ENCODE assay signal across 10 cellular contexts in the genomic region with DNA sequence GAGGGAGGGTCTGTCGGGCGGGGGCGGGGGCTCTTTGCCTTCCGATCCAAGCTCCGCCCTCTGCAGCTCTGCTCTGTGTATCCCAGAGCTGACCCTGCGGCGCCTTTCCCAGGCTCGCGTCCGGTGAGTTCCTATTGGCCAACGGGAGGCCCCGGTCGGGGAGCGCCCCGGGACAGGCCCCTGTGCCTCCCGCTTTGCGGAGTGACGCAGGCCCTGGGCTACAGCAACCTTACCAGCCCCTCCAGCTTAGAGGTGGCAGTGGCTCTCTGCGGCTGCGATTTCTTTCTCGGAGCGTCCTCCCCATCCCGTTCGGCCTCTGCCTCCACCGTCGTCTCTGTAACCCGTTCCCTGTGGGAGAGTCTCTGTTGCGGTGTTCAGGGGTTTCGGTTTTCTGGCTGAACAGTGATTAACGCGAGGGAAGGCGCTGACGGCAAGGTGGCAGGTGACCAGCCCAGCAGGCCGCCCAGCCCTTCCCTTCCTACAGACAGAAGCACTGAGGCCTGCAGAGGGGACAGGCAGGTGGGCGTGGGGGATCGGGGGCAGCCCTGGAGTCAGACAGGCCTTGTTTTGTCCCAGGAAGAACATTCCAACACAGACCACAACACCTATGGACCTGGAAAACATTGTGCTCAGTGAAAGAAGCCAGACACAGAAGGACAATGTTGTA. TPM values are rescaled to one million over a fixed set of nuclear protein-coding genes. Genes with fewer than 3 reads are reported as not detected.
DNase-seq lines count a peak whose midpoint lies in the region; TF ChIP-seq lines count a peak whose summit lies in the region.
"Had no signal": no experiment of that assay in that cellular context is flagged by ENCODE, and none has a peak within 500 bp of the region (broad histone marks: within the 10 kb centered on the region; RNA-seq: fewer than 3 reads in every experiment).

No MANE protein-coding gene starts in this region.

- POLR2A ChIA-PET in activated CD4-positive, alpha-beta memory T cell treated with anti-CD3 and anti-CD28 coated beads for 36 hours (lab: Charles Lee), result no interaction called here

- H3K27me3 ChIP-seq in WERI-Rb-1 (ENCODE audit: insufficient read depth, low read depth, severe bottlenecking), result no peaks in the 10 kb centered on the region
- H3K27me3 ChIP-seq in neutrophil, result peaks cover 16% of the 10 kb centered on the region

- H3K27ac ChIP-seq in WERI-Rb-1 (peak overlapping the region; percentile 25), neutrophil (no peak overlapping the region)

- H3K36me3 Mint-ChIP-seq in glutamatergic neuron (ENCODE audit: unreplicated experiment), result no peaks in the 10 kb centered on the region
- H3K36me3 Mint-ChIP-seq in activated CD4-positive, alpha-beta memory T cell treated with anti-CD3 and anti-CD28 coated beads for 36 hours, result no peaks in the 10 kb centered on the region

- TF ChIP-seq CTCF in WERI-Rb-1 (IDR thresholded peaks at IDR 0.05; ENCODE audit: low read depth, low read length) (no peak), glutamatergic neuron (IDR thresholded peaks at IDR 0.05; ENCODE audit: partially characterized antibody, unreplicated experiment) (no peak), neutrophil (IDR thresholded peaks at IDR 0.05) (no peak)

- CTCF ChIA-PET in activated CD4-positive, alpha-beta memory T cell treated with anti-CD3 and anti-CD28 coated beads for 36 hours (lab: Charles Lee), result interaction anchor here (0.7 to 7.8 kb wide), 5 partner anchors 13 to 290 kb away, joined by 3 to 216 read pairs (median 5); no protein-coding TSS in a partner anchor

- no peaks in the 10 kb centered on the region for H3K9me3 Mint-ChIP-seq in glutamatergic neuron (ENCODE audit: unreplicated experiment)
- peaks cover 2% of the 10 kb centered on the region for H3K9me3 Mint-ChIP-seq in activated CD4-positive, alpha-beta memory T cell treated with anti-CD3 and anti-CD28 coated beads for 36 hours
- H3K9me3 Mint-ChIP-seq: stimulated activated naive CD8-positive, alpha-beta T cell treated with anti-CD3 and anti-CD28 coated beads, Interleukin-15, Interleukin-2, amounts not matched to agents 100 ng/mL and 50 ng/mL, for 24 hours had no signal

- H3K36me3 ChIP-seq in WERI-Rb-1, result no peaks in the 10 kb centered on the region
- no peaks in the 10 kb centered on the region for H3K36me3 ChIP-seq in neutrophil

- H3K9me3 ChIP-seq in WERI-Rb-1 (ENCODE audit: severe bottlenecking) (peaks cover 4% of the 10 kb centered on the region), neutrophil (no peaks in the 10 kb centered on the region)

- peaks cover 3% of the 10 kb centered on the region for H3K27me3 Mint-ChIP-seq in glutamatergic neuron (ENCODE audit: unreplicated experiment)
- H3K27me3 Mint-ChIP-seq in activated CD4-positive, alpha-beta memory T cell treated with anti-CD3 and anti-CD28 coated beads for 36 hours, result peaks cover 9% of the 10 kb centered on the region

- H3K4me1 Mint-ChIP-seq in glutamatergic neuron (ENCODE audit: low read depth, unreplicated experiment), result peaks cover 2% of the 10 kb centered on the region
- no peaks in the 10 kb centered on the region for H3K4me1 Mint-ChIP-seq in activated CD4-positive, alpha-beta memory T cell treated with anti-CD3 and anti-CD28 coated beads for 36 hours (ENCODE audit: low read depth)

- peak overlapping the region; percentile 53 for H3K4me3 ChIP-seq in WERI-Rb-1 (ENCODE audit: low read depth, low read length)
- H3K4me3 ChIP-seq in neutrophil (ENCODE audit: low read depth in 1 of 2, low read length in 1 of 2), result peak overlapping the region; percentile 35 to 60

- H3K4me3 Mint-ChIP-seq in glutamatergic neuron (ENCODE audit: unreplicated experiment), result peak overlapping the region; percentile 78
- no peak overlapping the region for H3K4me3 Mint-ChIP-seq in activated CD4-positive, alpha-beta memory T cell treated with anti-CD3 and anti-CD28 coated beads for 36 hours
- H3K4me3 Mint-ChIP-seq: stimulated activated naive CD8-positive, alpha-beta T cell treated with anti-CD3 and anti-CD28 coated beads, Interleukin-15, Interleukin-2, amounts not matched to agents 100 ng/mL and 50 ng/mL, for 24 hours; T-helper 1 cell treated with Interleukin-12 subunit alpha and Interleukin-12 subunit beta and Interleukin-4 antibody, amounts not matched to agents 30 μg/mL and 1 μg/mL, for 36 hours had no signal

- in situ Hi-C loops in KBM-7 (cut with MboI; ENCODE audit: low pct_unique_long_range_greater_than_20kb, low sequenced_read_pairs), result no loop called here

- intact Hi-C loops in activated CD4-positive, alpha-beta memory T cell treated with anti-CD3 and anti-CD28 coated beads for 36 hours (cut with micrococcal nuclease), result no loop called here

- H3K4me1 ChIP-seq in neutrophil (ENCODE audit: control insufficient read depth in 1 of 2, insufficient read depth in 1 of 2, low read depth in 1 of 2, low read length in 1 of 2), result peaks cover 14 to 20% of the 10 kb centered on the region in 2 experiments

- DNase-seq in HCEC 1CT (peak; percentile 79), WERI-Rb-1 (peak; percentile 82), glutamatergic neuron (peak; percentile 76), KBM-7 (no peak), NCI-H524 treated with DMSO at 0.1 percent for 48 hours (lab: John Stamatoyannopoulos, UW) (no peak)
- no peak for DNase-seq in activated CD4-positive, alpha-beta memory T cell treated with anti-CD3 and anti-CD28 coated beads for 36 hours
- no peak for DNase-seq in activated T-cell treated with anti-CD3 and anti-CD28 coated beads, Interleukin-2, amount 50 U/mL, for 48 hours

- no peak overlapping the region for H3K27ac Mint-ChIP-seq in glutamatergic neuron (ENCODE audit: unreplicated experiment)
- H3K27ac Mint-ChIP-seq in activated CD4-positive, alpha-beta memory T cell treated with anti-CD3 and anti-CD28 coated beads for 36 hours, result no peak overlapping the region
- H3K27ac Mint-ChIP-seq: stimulated activated naive CD8-positive, alpha-beta T cell treated with anti-CD3 and anti-CD28 coated beads, Interleukin-15, Interleukin-2, amounts not matched to agents 100 ng/mL and 50 ng/mL, for 24 hours; T-helper 1 cell treated with Interleukin-12 subunit alpha and Interleukin-12 subunit beta and Interleukin-4 antibody, amounts not matched to agents 30 μg/mL and 1 μg/mL, for 36 hours had no signal

RNA-seq across cellular contexts. Expression of gene CEBPB, which starts 18.1 kb away (rescaled TPM):
- total RNA-seq in glutamatergic neuron (ENCODE audit: unreplicated experiment), result 11.3 TPM
- 10 to 100 TPM; 53.3 to 56.5 TPM for total RNA-seq in activated CD4-positive, alpha-beta memory T cell treated with anti-CD3 and anti-CD28 coated beads for 36 hours

RNA-seq across cellular contexts. Expression of gene PEDS1, which starts 19.0 kb away (rescaled TPM):
- total RNA-seq in glutamatergic neuron (ENCODE audit: unreplicated experiment), result 29.3 TPM
- 10 to 100 TPM; 15.0 to 16.9 TPM for total RNA-seq in activated CD4-positive, alpha-beta memory T cell treated with anti-CD3 and anti-CD28 coated beads for 36 hours

RNA-seq across cellular contexts. Expression of gene UBE2V1, which starts 59.5 kb away (rescaled TPM):
- 149 TPM for total RNA-seq in glutamatergic neuron (ENCODE audit: unreplicated experiment)
- 100 to 1,000 TPM; 167 to 172 TPM for total RNA-seq in activated CD4-positive, alpha-beta memory T cell treated with anti-CD3 and anti-CD28 coated beads for 36 hours

Comparison
In these comparisons a context has a peak if more than half of its experiments do, and no peak if none do; other contexts are left out.
1. DNase-seq: peak in HCEC 1CT (single experiment), WERI-Rb-1 (single experiment) and glutamatergic neuron (single experiment); none in activated CD4-positive, alpha-beta memory T cell treated with anti-CD3 and anti-CD28 coated beads for 36 hours (single experiment), KBM-7 (single experiment), NCI-H524 treated with DMSO at 0.1 percent for 48 hours (single experiment) and activated T-cell treated with anti-CD3 and anti-CD28 coated beads, Interleukin-2, amount 50 U/mL, for 48 hours (0 of 2).